1 cellular context compared by ENCODE assay signal in genomic region chr20:53625611-53626129, GRCh38.
TF ChIP-seq lines count a peak whose summit lies in the region.

No MANE protein-coding gene starts in this region.

TF ChIP-seq in K562, 482 proteins besides CTCF, POLR2A, EP300 and RAD21 (continued from another document):
- TF ChIP-seq, protein P1, sequence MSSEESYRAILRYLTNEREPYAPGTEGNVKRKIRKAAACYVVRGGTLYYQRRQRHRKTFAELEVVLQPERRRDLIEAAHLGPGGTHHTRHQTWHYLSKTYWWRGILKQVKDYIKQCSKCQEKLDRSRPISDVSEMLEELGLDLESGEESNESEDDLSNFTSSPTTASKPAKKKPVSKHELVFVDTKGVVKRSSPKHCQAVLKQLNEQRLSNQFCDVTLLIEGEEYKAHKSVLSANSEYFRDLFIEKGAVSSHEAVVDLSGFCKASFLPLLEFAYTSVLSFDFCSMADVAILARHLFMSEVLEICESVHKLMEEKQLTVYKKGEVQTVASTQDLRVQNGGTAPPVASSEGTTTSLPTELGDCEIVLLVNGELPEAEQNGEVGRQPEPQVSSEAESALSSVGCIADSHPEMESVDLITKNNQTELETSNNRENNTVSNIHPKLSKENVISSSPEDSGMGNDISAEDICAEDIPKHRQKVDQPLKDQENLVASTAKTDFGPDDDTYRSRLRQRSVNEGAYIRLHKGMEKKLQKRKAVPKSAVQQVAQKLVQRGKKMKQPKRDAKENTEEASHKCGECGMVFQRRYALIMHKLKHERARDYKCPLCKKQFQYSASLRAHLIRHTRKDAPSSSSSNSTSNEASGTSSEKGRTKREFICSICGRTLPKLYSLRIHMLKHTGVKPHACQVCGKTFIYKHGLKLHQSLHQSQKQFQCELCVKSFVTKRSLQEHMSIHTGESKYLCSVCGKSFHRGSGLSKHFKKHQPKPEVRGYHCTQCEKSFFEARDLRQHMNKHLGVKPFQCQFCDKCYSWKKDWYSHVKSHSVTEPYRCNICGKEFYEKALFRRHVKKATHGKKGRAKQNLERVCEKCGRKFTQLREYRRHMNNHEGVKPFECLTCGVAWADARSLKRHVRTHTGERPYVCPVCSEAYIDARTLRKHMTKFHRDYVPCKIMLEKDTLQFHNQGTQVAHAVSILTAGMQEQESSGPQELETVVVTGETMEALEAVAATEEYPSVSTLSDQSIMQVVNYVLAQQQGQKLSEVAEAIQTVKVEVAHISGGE (CRISPR knock-in tag; IDR thresholded peaks at IDR 0.05) = peak in 1 of 3 experiments; percentile 95; a peak in 2 of 6 replicates
